12 cellular contexts compared by ENCODE assay signal in the genomic region with DNA sequence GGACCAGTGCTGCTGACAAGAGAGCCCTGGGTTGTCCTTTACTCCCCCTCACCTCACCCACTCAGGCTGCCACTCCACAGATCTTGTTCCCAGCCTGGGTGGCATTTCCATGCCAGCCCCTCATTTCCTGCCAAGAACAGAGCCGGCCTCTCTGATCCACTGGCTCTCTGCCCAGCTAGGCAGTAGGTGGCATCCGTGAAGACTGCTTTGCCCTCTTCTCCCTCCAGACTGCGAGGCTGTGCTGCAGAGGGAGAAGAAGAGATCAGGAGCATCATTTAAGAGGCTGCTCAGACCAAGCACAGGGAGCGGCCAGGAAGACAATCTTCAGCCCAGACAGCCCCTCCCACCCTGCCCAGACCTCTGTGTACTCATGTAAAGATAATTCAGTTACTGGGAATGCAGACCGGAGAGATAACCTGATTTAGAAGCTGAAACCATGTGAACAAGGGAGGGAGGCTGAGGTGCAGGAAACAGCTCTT.
DNase-seq lines count a peak whose midpoint lies in the region; ATAC-seq, FAIRE-seq and TF ChIP-seq lines count a peak whose summit lies in the region.
"Had no signal": no experiment of that assay in that cellular context is flagged by ENCODE, and none has a peak within 500 bp of the region (broad histone marks: within the 10 kb centered on the region; RNA-seq: fewer than 3 reads in every experiment).

No MANE protein-coding gene starts in this region.

- no peak overlapping the region for H3K4me3 Mint-ChIP-seq in neural crest cell
- no peak overlapping the region for H3K4me3 Mint-ChIP-seq in stimulated activated naive CD8-positive, alpha-beta T cell treated with anti-CD3 and anti-CD28 coated beads, Interleukin-15, amount 100 ng/mL, for 72 hours
- H3K4me3 Mint-ChIP-seq: B cell, T-cell had no signal

- ATAC-seq in GM21619 (IDR thresholded peaks at IDR 0.05; ENCODE audit: unreplicated experiment) (no peak), HG03196 (IDR thresholded peaks at IDR 0.05; ENCODE audit: unreplicated experiment) (no peak)
- ATAC-seq in stimulated activated naive CD8-positive, alpha-beta T cell treated with anti-CD3 and anti-CD28 coated beads, Interleukin-15, amount 100 ng/mL, for 72 hours: no peak
- ATAC-seq: stimulated activated naive CD8-positive, alpha-beta T cell treated with anti-CD3 and anti-CD28 coated beads, Interleukin-15, Interleukin-2, amounts not matched to agents 100 U/mL and 50 U/mL, for 24 hours; T-cell had no signal

- peaks cover 11% of the 10 kb centered on the region for H3K4me1 Mint-ChIP-seq in neural crest cell
- no peaks in the 10 kb centered on the region for H3K4me1 Mint-ChIP-seq in stimulated activated naive CD8-positive, alpha-beta T cell treated with anti-CD3 and anti-CD28 coated beads, Interleukin-15, amount 100 ng/mL, for 72 hours
- H3K4me1 Mint-ChIP-seq: B cell, T-cell had no signal

- no peak for TF ChIP-seq CTCF in neural crest cell (conservative IDR thresholded peaks at IDR 0.05)

- no peaks in the 10 kb centered on the region for H3K36me3 Mint-ChIP-seq in neural crest cell (ENCODE audit: low read depth)
- H3K36me3 Mint-ChIP-seq: T-cell had no signal

- H3K27me3 Mint-ChIP-seq in neural crest cell (ENCODE audit: low read depth): no peaks in the 10 kb centered on the region
- H3K27me3 Mint-ChIP-seq in stimulated activated naive CD8-positive, alpha-beta T cell treated with anti-CD3 and anti-CD28 coated beads, Interleukin-15, amount 100 ng/mL, for 72 hours: peaks cover 13% of the 10 kb centered on the region

- no peaks in the 10 kb centered on the region for H3K9me3 Mint-ChIP-seq in neural crest cell
- H3K9me3 Mint-ChIP-seq in stimulated activated naive CD8-positive, alpha-beta T cell treated with anti-CD3 and anti-CD28 coated beads, Interleukin-15, amount 100 ng/mL, for 72 hours: no peaks in the 10 kb centered on the region

- H3K27ac Mint-ChIP-seq in neural crest cell (ENCODE audit: unreplicated experiment): peak overlapping the region; percentile 62
- H3K27ac Mint-ChIP-seq in stimulated activated naive CD8-positive, alpha-beta T cell treated with anti-CD3 and anti-CD28 coated beads, Interleukin-15, amount 100 ng/mL, for 72 hours: no peak overlapping the region
- H3K27ac Mint-ChIP-seq: B cell, T-cell had no signal

- DNase-seq in D341Med (ENCODE audit: low spot score) (peak; percentile 39), NCI-H345 (lab: John Stamatoyannopoulos, UW) (peak; percentile 70), frontal cortex (ENCODE audit: low spot score in 2 of 2) (peak; percentile 5 to 57), neural crest cell (ENCODE audit: low read depth, low spot score) (no peak), SW 1271 (lab: John Stamatoyannopoulos, UW) (no peak)
- no peak for DNase-seq in stimulated activated naive CD8-positive, alpha-beta T cell treated with anti-CD3 and anti-CD28 coated beads, Interleukin-15, amount 100 ng/mL, for 72 hours
- DNase-seq: NCI-H2171 treated with DMSO at 0.1 percent for 48 hours; stimulated activated naive CD8-positive, alpha-beta T cell treated with anti-CD3 and anti-CD28 coated beads, Interleukin-15, Interleukin-2, amounts not matched to agents 100 U/mL and 50 U/mL, for 24 hours; T-cell had no signal

- no peak for FAIRE-seq in frontal cortex (lab: Jason Lieb, UNC)

Comparison
In these comparisons a context has a peak if more than half of its experiments do, and no peak if none do; other contexts are left out.
1. DNase-seq: peak in D341Med (single experiment), NCI-H345 (single experiment) and frontal cortex (2 of 2); none in neural crest cell (single experiment), stimulated activated naive CD8-positive, alpha-beta T cell treated with anti-CD3 and anti-CD28 coated beads, Interleukin-15, amount 100 ng/mL, for 72 hours (0 of 2) and SW 1271 (0 of 2).